In the genomic region with DNA sequence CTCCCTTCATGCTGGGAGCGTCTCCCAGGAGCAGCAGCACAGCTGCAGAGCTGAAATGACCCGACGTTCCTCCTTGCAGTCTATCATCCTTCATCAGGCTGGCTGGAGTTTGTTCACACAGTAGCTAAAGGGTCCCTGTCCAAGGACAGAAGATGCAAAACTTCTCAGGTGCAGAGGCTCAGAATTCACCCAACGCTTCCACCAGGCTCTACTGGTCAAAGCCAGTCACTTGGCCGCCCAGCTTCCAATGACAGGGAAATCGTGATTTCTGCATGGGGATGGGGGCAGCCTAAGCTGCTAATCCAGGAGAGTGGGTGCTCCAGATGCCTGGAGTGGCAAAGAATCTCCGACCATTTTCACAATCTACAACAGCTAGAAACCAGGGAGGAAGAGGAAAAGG, we compare ENCODE assay signal across 34 cellular contexts.
"Had no signal": no experiment of that assay in that cellular context is flagged by ENCODE, and none has a peak within 500 bp of the region (broad histone marks: within the 10 kb centered on the region; RNA-seq: fewer than 3 reads in every experiment).

No MANE protein-coding gene starts in this region.

- ATAC-seq: activated CD8-positive, alpha-beta T cell treated with anti-CD3 and anti-CD28 coated beads for 36 hours; activated naive CD4-positive, alpha-beta T cell treated with anti-CD3 and anti-CD28 coated beads, Interleukin-2, amount 50 U/mL, for 72 hours; activated T-cell treated with anti-CD3 and anti-CD28 coated beads, Interleukin-2, amount 50 U/mL, for 4 hours; activated T-cell treated with anti-CD3 and anti-CD28 coated beads, Interleukin-2, amount 50 U/mL, for 72 hours; activated T-helper 17 cell treated with anti-CD3 and anti-CD28 coated beads, Interleukin-2, amount 50 U/mL, for 72 hours; body of pancreas; T-cell had no signal

- DNase-seq: activated B cell treated with CpG ODN at 0.5 μM for 24 hours; activated CD4-positive, alpha-beta memory T cell treated with anti-CD3 and anti-CD28 coated beads for 36 hours; activated CD4-positive, alpha-beta T cell treated with anti-CD3 and anti-CD28 coated beads for 4 hours; activated CD4-positive, alpha-beta T cell treated with anti-CD3 and anti-CD28 coated beads, Interleukin-2, amount 10 ng/mL, durations not matched to agents 24 days and 14 days; activated CD4-positive, alpha-beta T cell treated with anti-CD3 and anti-CD28 coated beads, Interleukin-2, amount 50 U/mL, for 1 hour; activated CD4-positive, alpha-beta T cell treated with anti-CD3 and anti-CD28 coated beads, Interleukin-2, amount 50 U/mL, for 4 hours; activated CD4-positive, CD25-positive, alpha-beta regulatory T cell treated with anti-CD3 and anti-CD28 coated beads, Interleukin-2, amount 50 U/mL, for 72 hours; activated CD8-positive, alpha-beta memory T cell treated with anti-CD3 and anti-CD28 coated beads, Interleukin-2, amount 50 U/mL, for 4 hours; activated CD8-positive, alpha-beta T cell treated with anti-CD3 and anti-CD28 coated beads for 36 hours; activated effector memory CD4-positive, alpha-beta T cell treated with anti-CD3 and anti-CD28 coated beads, Interleukin-2, amount 50 U/mL, for 16 hours; activated gamma-delta T cell treated with Interleukin-2 at 50 U/mL for 16 hours; activated naive CD4-positive, alpha-beta T cell; activated naive CD4-positive, alpha-beta T cell treated with anti-CD3 and anti-CD28 coated beads for 36 hours; activated naive CD4-positive, alpha-beta T cell treated with anti-CD3 and anti-CD28 coated beads, Interleukin-2, amount 50 U/mL, for 16 hours; activated naive CD8-positive, alpha-beta T cell treated with anti-CD3 and anti-CD28 coated beads for 36 hours; activated T-cell treated with anti-CD3 and anti-CD28 coated beads for 4 hours; activated T-cell treated with anti-CD3 and anti-CD28 coated beads, Interleukin-2, amount 50 U/mL, for 1 hour; activated T-cell treated with anti-CD3 and anti-CD28 coated beads, Interleukin-2, amount 50 U/mL, for 4 hours; activated T-cell treated with anti-CD3 and anti-CD28 coated beads, Interleukin-2, amount 50 U/mL, for 72 hours; adrenal gland; amniotic stem cell; aorta; body of pancreas; brain microvascular endothelial cell; central memory CD4-positive, alpha-beta T cell; T-cell; T-helper 2 cell; T-helper 9 cell had no signal

- H3K4me1 ChIP-seq: adrenal gland, body of pancreas, breast epithelium had no signal

- H3K4me3 ChIP-seq: adrenal gland, body of pancreas, breast epithelium had no signal

- FAIRE-seq: astrocyte, TTC549 had no signal

- H3K36me3 ChIP-seq: adrenal gland, brain microvascular endothelial cell, breast epithelium had no signal

- H3K27ac ChIP-seq: adrenal gland, body of pancreas, brain microvascular endothelial cell, breast epithelium, VCaP had no signal

- H3K27me3 ChIP-seq: adrenal gland, body of pancreas, brain microvascular endothelial cell, breast epithelium had no signal

- H3K9me3 ChIP-seq: adrenal gland, body of pancreas had no signal
